In genomic region chr12:4567073-4567881, GRCh38 we compare ENCODE assay signal across 11 cellular contexts. TPM values are rescaled to one million over a fixed set of nuclear protein-coding genes. Genes with fewer than 3 reads are reported as not detected.
DNase-seq lines count a peak whose midpoint lies in the region; ATAC-seq and TF ChIP-seq lines count a peak whose summit lies in the region.
"Had no signal": no experiment of that assay in that cellular context is flagged by ENCODE, and none has a peak within 500 bp of the region (broad histone marks: within the 10 kb centered on the region; RNA-seq: fewer than 3 reads in every experiment).

No MANE protein-coding gene starts in this region.

- H3K4me3 ChIP-seq in right atrium auricular region (no peak overlapping the region), coronary artery (no peak overlapping the region), upper lobe of left lung (no peak overlapping the region)

- no peaks in the 10 kb centered on the region for H3K27me3 ChIP-seq in right atrium auricular region
- no peaks in the 10 kb centered on the region for H3K27me3 ChIP-seq in upper lobe of left lung

- TF ChIP-seq EP300 in upper lobe of left lung (IDR thresholded peaks at IDR 0.05), result no peak

- WGBS in upper lobe of left lung, 2 donors, result 26 to 29% methylated on average over 3 of the region's 3 CpGs

- no peak for DNase-seq in Right ventricle myocardium inferior (ENCODE audit: missing footprints)
- DNase-seq in right atrium auricular region (ENCODE audit: low spot score), result no peak
- no peak for DNase-seq in coronary artery (ENCODE audit: low spot score)
- no peak for DNase-seq in upper lobe of left lung
- no peak for DNase-seq in activated CD4-positive, alpha-beta T cell treated with anti-CD3 and anti-CD28 coated beads, Interleukin-2, amount 10 ng/mL, durations not matched to agents 24 days and 14 days
- no peak for DNase-seq in amniotic stem cell (lab: John Stamatoyannopoulos, UW)
- no peak for DNase-seq in activated CD4-positive, CD25-positive, alpha-beta regulatory T cell treated with anti-CD3 and anti-CD28 coated beads, Interleukin-2, amount 50 U/mL, for 72 hours
- DNase-seq: 8988T, NCI-H446 treated with DMSO at 0.1 percent for 48 hours had no signal

- H3K4me1 ChIP-seq in right atrium auricular region (peaks cover 0 to 2% of the 10 kb centered on the region in 2 donors), upper lobe of left lung (peaks cover 9 to 39% (median 18%) of the 10 kb centered on the region in 4 donors)

- no peak overlapping the region for H3K27ac Mint-ChIP-seq in activated CD4-positive, alpha-beta T cell treated with anti-CD3 and anti-CD28 coated beads, Interleukin-2, amount 10 ng/mL, durations not matched to agents 24 days and 14 days

- no peak overlapping the region for H3K4me3 Mint-ChIP-seq in activated CD4-positive, alpha-beta T cell treated with anti-CD3 and anti-CD28 coated beads, Interleukin-2, amount 10 ng/mL, durations not matched to agents 24 days and 14 days
- H3K4me3 Mint-ChIP-seq: neural crest cell had no signal

- H3K9me3 Mint-ChIP-seq in activated CD4-positive, alpha-beta T cell treated with anti-CD3 and anti-CD28 coated beads, Interleukin-2, amount 10 ng/mL, durations not matched to agents 24 days and 14 days, result no peaks in the 10 kb centered on the region
- H3K9me3 Mint-ChIP-seq: neural crest cell had no signal

- TF ChIP-seq CTCF in right atrium auricular region (IDR thresholded peaks at IDR 0.05) (no peak), coronary artery (IDR thresholded peaks at IDR 0.05) (no peak), upper lobe of left lung (IDR thresholded peaks at IDR 0.05) (no peak)

- intact Hi-C loops in Right ventricle myocardium inferior (cut with DNase I), result no loop called here
- intact Hi-C loops in activated CD4-positive, alpha-beta T cell treated with anti-CD3 and anti-CD28 coated beads, Interleukin-2, amount 10 ng/mL, durations not matched to agents 24 days and 14 days (cut with micrococcal nuclease), result no loop called here

- H3K9me3 ChIP-seq in right atrium auricular region (no peaks in the 10 kb centered on the region), upper lobe of left lung (no peaks in the 10 kb centered on the region)

- no peaks in the 10 kb centered on the region for H3K36me3 Mint-ChIP-seq in activated CD4-positive, alpha-beta T cell treated with anti-CD3 and anti-CD28 coated beads, Interleukin-2, amount 10 ng/mL, durations not matched to agents 24 days and 14 days (ENCODE audit: low read depth)

- H3K27ac ChIP-seq in right atrium auricular region (no peak overlapping the region), coronary artery (peak overlapping the region; percentile 14 to 32), upper lobe of left lung (peak overlapping the region; percentile 36 to 73 (median 60))

- TF ChIP-seq POLR2A in upper lobe of left lung (IDR thresholded peaks at IDR 0.05), result no peak

- H3K4me1 Mint-ChIP-seq in activated CD4-positive, alpha-beta T cell treated with anti-CD3 and anti-CD28 coated beads, Interleukin-2, amount 10 ng/mL, durations not matched to agents 24 days and 14 days, result peaks cover 14% of the 10 kb centered on the region

- H3K27me3 Mint-ChIP-seq in activated CD4-positive, alpha-beta T cell treated with anti-CD3 and anti-CD28 coated beads, Interleukin-2, amount 10 ng/mL, durations not matched to agents 24 days and 14 days, result no peaks in the 10 kb centered on the region

- H3K36me3 ChIP-seq in right atrium auricular region (no peaks in the 10 kb centered on the region), upper lobe of left lung (no peaks in the 10 kb centered on the region)

- ATAC-seq in Right ventricle myocardium inferior, result peak; percentile 52
- ATAC-seq in HG03571 (IDR thresholded peaks at IDR 0.05; ENCODE audit: unreplicated experiment), result peak; percentile 70
- ATAC-seq in upper lobe of left lung (ENCODE audit: low FRiP score in 2 of 2), result peak in 1 of 2 donors; percentile 67

RNA-seq across cellular contexts. Expression of gene DYRK4, which starts 5.3 kb away (rescaled TPM):
- 22.7 TPM for total RNA-seq in Right ventricle myocardium inferior
- 10 to 100 TPM; 31.7 to 41.1 TPM for total RNA-seq in right atrium auricular region
- total RNA-seq in upper lobe of left lung, result 10 to 100 TPM; 22.2 to 53.4 (median 36.6) TPM
- 26.6 and 29.9 TPM in 2 replicates for total RNA-seq in activated CD4-positive, alpha-beta T cell treated with anti-CD3 and anti-CD28 coated beads, Interleukin-2, amount 10 ng/mL, durations not matched to agents 24 days and 14 days

RNA-seq across cellular contexts. Expression of gene RAD51AP1, which starts 28.6 kb away (rescaled TPM):
- total RNA-seq in Right ventricle myocardium inferior, result 1.5 TPM
- 1 to 10 TPM in 1 of 2 donors, under 1 TPM in 1; 0.86 to 1.3 TPM for total RNA-seq in right atrium auricular region
- 1 to 10 TPM; 1.0 to 5.0 (median 2.1) TPM for total RNA-seq in upper lobe of left lung
- total RNA-seq in activated CD4-positive, alpha-beta T cell treated with anti-CD3 and anti-CD28 coated beads, Interleukin-2, amount 10 ng/mL, durations not matched to agents 24 days and 14 days, result 31.4 and 35.8 TPM in 2 replicates

Comparison
In these comparisons a context has a peak if more than half of its experiments do, and no peak if none do; other contexts are left out.
1. H3K27ac ChIP-seq: peak in coronary artery (2 of 2) and upper lobe of left lung (4 of 4); none in right atrium auricular region (0 of 2).